26 cellular contexts compared by ENCODE assay signal in genomic region chr6:43434001-43434400, GRCh38. TPM values are rescaled to one million over a fixed set of nuclear protein-coding genes. Genes with fewer than 3 reads are reported as not detected.
"Had no signal": no experiment of that assay in that cellular context is flagged by ENCODE, and none has a peak within 500 bp of the region (broad histone marks: within the 10 kb centered on the region; RNA-seq: fewer than 3 reads in every experiment).

No MANE protein-coding gene starts in this region.

- FAIRE-seq: endometrium had no signal

- H3K4me3 Mint-ChIP-seq: central memory CD8-positive, alpha-beta T cell; naive B cell; T-helper 17 cell had no signal

- H3K4me3 ChIP-seq: coronary artery, gastroesophageal sphincter, hepatocyte, mucosa of descending colon, ovary, sigmoid colon, tibial nerve, uterus had no signal

- H3K9me3 ChIP-seq: gastroesophageal sphincter, mucosa of descending colon, ovary, sigmoid colon, tibial nerve, uterus had no signal

- H2AFZ ChIP-seq: hepatocyte had no signal

- H3K27ac Mint-ChIP-seq: T-helper 17 cell had no signal

- H3K4me1 ChIP-seq: uterus had no signal

- H3K27me3 ChIP-seq: brain microvascular endothelial cell, gastroesophageal sphincter, hepatocyte, ovary, sigmoid colon, tibial nerve, uterus had no signal

- H3K27ac ChIP-seq: brain microvascular endothelial cell, coronary artery, gastroesophageal sphincter, hepatocyte, ovary, sigmoid colon, tibial nerve, uterus, VCaP had no signal

- H3K36me3 ChIP-seq: ovary, uterus had no signal

- H3K27me3 Mint-ChIP-seq: central memory CD8-positive, alpha-beta T cell; naive B cell; T-helper 17 cell had no signal

- H3K4me2 ChIP-seq: hepatocyte had no signal

- DNase-seq: activated CD4-positive, alpha-beta T cell treated with anti-CD3 and anti-CD28 coated beads for 1 hour; activated CD8-positive, alpha-beta memory T cell treated with anti-CD3 and anti-CD28 coated beads for 24 hours; activated CD8-positive, alpha-beta memory T cell treated with anti-CD3 and anti-CD28 coated beads, Interleukin-2, amount 50 U/mL, for 48 hours; activated effector memory CD4-positive, alpha-beta T cell treated with anti-CD3 and anti-CD28 coated beads, Interleukin-2, amount 50 U/mL, for 16 hours; activated naive CD4-positive, alpha-beta T cell treated with anti-CD3 and anti-CD28 coated beads, Interleukin-2, amount 50 U/mL, for 16 hours; activated T-cell treated with anti-CD3 and anti-CD28 coated beads, Interleukin-2, amount 50 U/mL, for 48 hours; brain microvascular endothelial cell; islet precursor cell; mucosa of descending colon; naive B cell; ovary; stimulated activated CD4-positive, alpha-beta T cell treated with anti-CD3 and anti-CD28 coated beads, Interleukin-4, amount 100 ng/mL, for 4 hours; stimulated activated naive CD4-positive, alpha-beta T cell; substantia nigra; T-helper 17 cell; uterus had no signal

- ATAC-seq: gastroesophageal sphincter, left lobe of liver, mucosa of descending colon, T-helper 17 cell had no signal

- H3K9me3 Mint-ChIP-seq: central memory CD8-positive, alpha-beta T cell; naive B cell had no signal

RNA-seq across cellular contexts. Expression of gene DLK2, which starts 21.3 kb away (rescaled TPM):
- total RNA-seq: aorta, left lobe of liver, sigmoid colon had no signal
- polyA plus RNA-seq: aorta had no signal
